In genomic region chr13:45016792-45017425, GRCh38 we compare ENCODE assay signal across 18 cellular contexts. TPM values are rescaled to one million over a fixed set of nuclear protein-coding genes. Genes with fewer than 3 reads are reported as not detected.
DNase-seq lines count a peak whose midpoint lies in the region; ATAC-seq and TF ChIP-seq lines count a peak whose summit lies in the region.
"Had no signal": no experiment of that assay in that cellular context is flagged by ENCODE, and none has a peak within 500 bp of the region (broad histone marks: within the 10 kb centered on the region; RNA-seq: fewer than 3 reads in every experiment).

No MANE protein-coding gene starts in this region.

- ATAC-seq in activated T-cell treated with anti-CD3 and anti-CD28 coated beads, Interleukin-2, amount 50 U/mL, for 4 hours: no peak
- no peak for ATAC-seq in IMR-90 (ENCODE audit: low read depth)
- ATAC-seq in stimulated activated effector memory CD8-positive, alpha-beta T cell treated with anti-CD3 and anti-CD28 coated beads, Interleukin-12 subunit alpha, Interleukin-12 subunit beta, amount 100 ng/mL, for 72 hours: peak; percentile 82
- ATAC-seq: A549, GM12878, HepG2 had no signal

- H3K14ac ChIP-seq in IMR-90 (replicated peaks; ENCODE audit: low read depth, low read length): peak overlapping the region; percentile 4; the same call in 1 of the 2 replicates

- H4K91ac ChIP-seq in IMR-90 (ENCODE audit: insufficient read depth, low read depth, low read length): peak overlapping the region; percentile 50; the same call in 1 of the 2 replicates

- no peaks in the 10 kb centered on the region; the same call in 1 of the 2 replicates for H4K20me1 ChIP-seq in IMR-90 (ENCODE audit: insufficient read depth, low read length)

- H3K27ac ChIP-seq in IMR-90 (ENCODE audit: insufficient read depth, low read length): peak overlapping the region; percentile 48; the same call in 1 of the 2 replicates
- H3K27ac ChIP-seq: 22Rv1, A549, C4-2B had no signal

- no peak for TF ChIP-seq RAD21 in IMR-90 (IDR thresholded peaks at IDR 0.05; ENCODE audit: low read length)

- POLR2A ChIA-PET in IMR-90 (lab: Charles Lee; ENCODE audit: unreplicated experiment) (no interaction called here), Caco-2 (lab: Charles Lee) (no interaction called here)

- no peak overlapping the region for H3K4me2 ChIP-seq in IMR-90 (ENCODE audit: low read depth, low read length)
- H3K4me2 ChIP-seq: A549 had no signal

- H2BK15ac ChIP-seq in IMR-90 (ENCODE audit: low read depth, low read length): peak overlapping the region; percentile 22; the same call in 1 of the 3 replicates

- no peak for TF ChIP-seq CTCF in IMR-90 (conservative IDR thresholded peaks at IDR 0.05; ENCODE audit: low read depth, low read length)
- TF ChIP-seq CTCF in Caco-2 (IDR thresholded peaks at IDR 0.05; ENCODE audit: insufficient read depth in 1 of 2, low read depth in 1 of 2, low read length in 1 of 2, severe bottlenecking in 1 of 2, unreplicated experiment in 1 of 2): no peak

- H3K27ac Mint-ChIP-seq in activated T-cell treated with anti-CD3 and anti-CD28 coated beads, Interleukin-2, amount 50 U/mL, for 24 hours: peak overlapping the region; percentile 31
- peak overlapping the region; percentile 18 for H3K27ac Mint-ChIP-seq in stimulated activated effector memory CD8-positive, alpha-beta T cell treated with anti-CD3 and anti-CD28 coated beads, Interleukin-12 subunit alpha, Interleukin-12 subunit beta, amount 100 ng/mL, for 72 hours
- no peak overlapping the region for H3K27ac Mint-ChIP-seq in Caco-2 (ENCODE audit: unreplicated experiment)
- H3K27ac Mint-ChIP-seq: CD4-positive, alpha-beta T cell had no signal

- no peak overlapping the region for H3K56ac ChIP-seq in IMR-90 (ENCODE audit: extremely low read depth, insufficient read depth, low read length)

- H3K9ac ChIP-seq in IMR-90 (ENCODE audit: low read depth, low read length): no peak overlapping the region

- peak overlapping the region; percentile 49 for H3K4ac ChIP-seq in IMR-90 (ENCODE audit: low read depth, low read length)

- H3K18ac ChIP-seq in IMR-90 (ENCODE audit: low read depth, low read length): peak overlapping the region; percentile 84; the same call in 1 of the 2 replicates

- TF ChIP-seq POLR2A in IMR-90 (IDR thresholded peaks at IDR 0.05; ENCODE audit: low read depth, low read length): no peak

- H3K4me1 Mint-ChIP-seq in activated T-cell treated with anti-CD3 and anti-CD28 coated beads, Interleukin-2, amount 50 U/mL, for 24 hours (ENCODE audit: low read depth): peaks cover 9% of the 10 kb centered on the region
- peaks cover 1% of the 10 kb centered on the region for H3K4me1 Mint-ChIP-seq in activated T-cell treated with anti-CD3 and anti-CD28 coated beads, Interleukin-2, amount 50 U/mL, for 4 hours (ENCODE audit: low read depth)
- peaks cover 10% of the 10 kb centered on the region for H3K4me1 Mint-ChIP-seq in stimulated activated effector memory CD8-positive, alpha-beta T cell treated with anti-CD3 and anti-CD28 coated beads, Interleukin-12 subunit alpha, Interleukin-12 subunit beta, amount 100 ng/mL, for 72 hours
- H3K4me1 Mint-ChIP-seq in Caco-2 (ENCODE audit: low read depth, unreplicated experiment): no peaks in the 10 kb centered on the region

- DNase-seq in DMS79 (lab: John Stamatoyannopoulos, UW): peak; percentile 0
- no peak for DNase-seq in DMS79 treated with DMSO at 0.1 percent for 48 hours (lab: John Stamatoyannopoulos, UW)
- DNase-seq in activated T-cell treated with anti-CD3 and anti-CD28 coated beads, Interleukin-2, amount 50 U/mL, for 24 hours: no peak
- no peak for DNase-seq in activated T-cell treated with anti-CD3 and anti-CD28 coated beads, Interleukin-2, amount 50 U/mL, for 4 hours
- no peak for DNase-seq in IMR-90
- DNase-seq in stimulated activated effector memory CD8-positive, alpha-beta T cell treated with anti-CD3 and anti-CD28 coated beads, Interleukin-12 subunit alpha, Interleukin-12 subunit beta, amount 100 ng/mL, for 72 hours (ENCODE audit: low spot score in 2 of 2): no peak
- DNase-seq in Caco-2: no peak
- DNase-seq: AML-193; CD4-positive, alpha-beta T cell; DMS153; DND-41; EL had no signal

- no CpG with 5 or more reads among the region's 3 CpGs for WGBS in IMR-90 (ENCODE audit: extremely low coverage in 2 of 2, insufficient read length in 1 of 2), 2 experiments

- in situ Hi-C loops in IMR-90 (cut with MboI; ENCODE audit: low sequenced_read_pairs): no loop called here

- 0 out of 2 replicates have a peak overlapping the region, but pooled peaks have one; percentile 46 for H2BK20ac ChIP-seq in IMR-90 (ENCODE audit: low read depth, low read length)

- peaks cover 7% of the 10 kb centered on the region for H3K4me1 ChIP-seq in IMR-90 (ENCODE audit: control insufficient read depth, insufficient read depth, low read length)
- no peaks in the 10 kb centered on the region for H3K4me1 ChIP-seq in Caco-2
- H3K4me1 ChIP-seq: A549, HAP-1 had no signal

- CTCF ChIA-PET in IMR-90 (lab: Yijun Ruan, JAX): no interaction called here
- CTCF ChIA-PET in Caco-2 (lab: Charles Lee): no interaction called here

- peaks cover 3% of the 10 kb centered on the region; the same call in 1 of the 2 replicates for H3K9me1 ChIP-seq in IMR-90 (ENCODE audit: insufficient read depth, low read length)

- peak overlapping the region; percentile 80 for H4K5ac ChIP-seq in IMR-90 (ENCODE audit: low read depth, low read length)

- H3K79me1 ChIP-seq in IMR-90 (ENCODE audit: low read depth in 1 of 2, low read length in 2 of 2): peaks cover 0 to 7% of the 10 kb centered on the region in 2 experiments; a peak in 2 of 4 replicates

- H3K9me3 ChIP-seq in IMR-90 (ENCODE audit: control insufficient read depth, insufficient read depth, low read length) (no peaks in the 10 kb centered on the region), Caco-2 (0 out of 2 replicates have a peak, but pooled peaks cover 4% of the 10 kb centered on the region)
- H3K9me3 ChIP-seq: A549, HAP-1 had no signal

- BruUV-seq in IMR-90 (replicated peaks; lab: Mats Ljungman, UMichigan) (no TSS peak), Caco-2 (replicated peaks; lab: Mats Ljungman, UMichigan) (no TSS peak)

- peak overlapping the region; percentile 58 to 62; a peak in 1 of 4 replicates for H4K8ac ChIP-seq in IMR-90 (ENCODE audit: low read depth in 2 of 2, low read length in 2 of 2)

- H2AK9ac ChIP-seq in IMR-90 (replicated peaks; ENCODE audit: low read depth, low read length, poor library complexity): no peak overlapping the region

- no peaks in the 10 kb centered on the region for H3K27me3 ChIP-seq in IMR-90 (ENCODE audit: control insufficient read depth, insufficient read depth, low read length)
- no peaks in the 10 kb centered on the region for H3K27me3 ChIP-seq in Caco-2 (replicated peaks; ENCODE audit: control insufficient read depth, insufficient read depth, low read length)

- H3K4me3 ChIP-seq in IMR-90 (ENCODE audit: insufficient read depth, low read depth, low read length): no peak overlapping the region
- no peak overlapping the region for H3K4me3 ChIP-seq in Caco-2 (ENCODE audit: low read depth, low read length)
- H3K4me3 ChIP-seq: A549, GM12878, HAP-1 had no signal

- dilution Hi-C loops in IMR-90 (cut with HindIII; ENCODE audit: low sequenced_read_pairs, unreplicated experiment): no loop called here

- H2BK120ac ChIP-seq in IMR-90 (ENCODE audit: low read depth, low read length): peak overlapping the region; percentile 68

- peak overlapping the region; percentile 57; the same call in 1 of the 2 replicates for H2AK5ac ChIP-seq in IMR-90 (ENCODE audit: low read depth, low read length)

- H2AFZ ChIP-seq in IMR-90 (replicated peaks; ENCODE audit: low read length, poor library complexity): no peak overlapping the region

- H3K36me3 ChIP-seq in IMR-90 (ENCODE audit: control insufficient read depth, insufficient read depth, low read length) (peaks cover 11% of the 10 kb centered on the region), Caco-2 (ENCODE audit: control insufficient read depth, insufficient read depth, low read length) (no peaks in the 10 kb centered on the region)

- H3K27me3 Mint-ChIP-seq in activated T-cell treated with anti-CD3 and anti-CD28 coated beads, Interleukin-2, amount 50 U/mL, for 24 hours: no peaks in the 10 kb centered on the region
- H3K27me3 Mint-ChIP-seq in activated T-cell treated with anti-CD3 and anti-CD28 coated beads, Interleukin-2, amount 50 U/mL, for 4 hours (ENCODE audit: low read depth): no peaks in the 10 kb centered on the region
- no peaks in the 10 kb centered on the region for H3K27me3 Mint-ChIP-seq in Caco-2 (ENCODE audit: insufficient read depth, unreplicated experiment)
- H3K27me3 Mint-ChIP-seq: CD4-positive, alpha-beta T cell had no signal

- H3K36me3 Mint-ChIP-seq in activated T-cell treated with anti-CD3 and anti-CD28 coated beads, Interleukin-2, amount 50 U/mL, for 24 hours (ENCODE audit: low read depth): peaks cover 80% of the 10 kb centered on the region
- peaks cover 26% of the 10 kb centered on the region for H3K36me3 Mint-ChIP-seq in activated T-cell treated with anti-CD3 and anti-CD28 coated beads, Interleukin-2, amount 50 U/mL, for 4 hours (ENCODE audit: insufficient read depth)
- peaks cover 80% of the 10 kb centered on the region for H3K36me3 Mint-ChIP-seq in stimulated activated effector memory CD8-positive, alpha-beta T cell treated with anti-CD3 and anti-CD28 coated beads, Interleukin-12 subunit alpha, Interleukin-12 subunit beta, amount 100 ng/mL, for 72 hours
- H3K36me3 Mint-ChIP-seq in Caco-2 (ENCODE audit: insufficient read depth, unreplicated experiment): peaks cover 56% of the 10 kb centered on the region

- peak overlapping the region; percentile 82 for H2BK5ac ChIP-seq in IMR-90 (ENCODE audit: low read depth, low read length, poor library complexity, severe bottlenecking)

- intact Hi-C loops in IMR-90 (cut with micrococcal nuclease) (no loop called here), Caco-2 (cut with micrococcal nuclease; ENCODE audit: unreplicated experiment) (no loop called here)

- H3K23ac ChIP-seq in IMR-90 (ENCODE audit: low read depth, low read length): no peak overlapping the region

- H3K4me3 Mint-ChIP-seq in activated T-cell treated with anti-CD3 and anti-CD28 coated beads, Interleukin-2, amount 50 U/mL, for 24 hours: no peak overlapping the region
- H3K4me3 Mint-ChIP-seq in activated T-cell treated with anti-CD3 and anti-CD28 coated beads, Interleukin-2, amount 50 U/mL, for 4 hours: no peak overlapping the region
- no peak overlapping the region for H3K4me3 Mint-ChIP-seq in stimulated activated effector memory CD8-positive, alpha-beta T cell treated with anti-CD3 and anti-CD28 coated beads, Interleukin-12 subunit alpha, Interleukin-12 subunit beta, amount 100 ng/mL, for 72 hours
- H3K4me3 Mint-ChIP-seq in Caco-2 (ENCODE audit: unreplicated experiment): no peak overlapping the region
- H3K4me3 Mint-ChIP-seq: CD4-positive, alpha-beta T cell had no signal

- no peaks in the 10 kb centered on the region for H3K9me3 Mint-ChIP-seq in activated T-cell treated with anti-CD3 and anti-CD28 coated beads, Interleukin-2, amount 50 U/mL, for 24 hours
- H3K9me3 Mint-ChIP-seq in activated T-cell treated with anti-CD3 and anti-CD28 coated beads, Interleukin-2, amount 50 U/mL, for 4 hours: no peaks in the 10 kb centered on the region
- H3K9me3 Mint-ChIP-seq in stimulated activated effector memory CD8-positive, alpha-beta T cell treated with anti-CD3 and anti-CD28 coated beads, Interleukin-12 subunit alpha, Interleukin-12 subunit beta, amount 100 ng/mL, for 72 hours: no peaks in the 10 kb centered on the region
- H3K9me3 Mint-ChIP-seq in Caco-2 (ENCODE audit: unreplicated experiment): no peaks in the 10 kb centered on the region
- H3K9me3 Mint-ChIP-seq: CD4-positive, alpha-beta T cell had no signal

RNA-seq across cellular contexts. Expression of gene GPALPP1, which starts 27.6 kb away (rescaled TPM):
- total RNA-seq in activated T-cell treated with anti-CD3 and anti-CD28 coated beads, Interleukin-2, amount 50 U/mL, for 4 hours: 10 to 100 TPM; 20.5 to 22.8 (median 21.9) TPM
- 10.6 and 25.3 TPM in 2 replicates for total RNA-seq in IMR-90 (2012; rRNA removed)
- polyA plus RNA-seq in IMR-90 (2012; rRNA removed): 8.2 and 12.5 TPM in 2 replicates
- polyA plus RNA-seq in IMR-90 (2012; cell fraction: cytosol; rRNA removed): 2.6 and 3.3 TPM in 2 replicates
- polyA plus RNA-seq in IMR-90 (2012; cell fraction: nucleus; rRNA removed; ENCODE audit: low replicate concordance): 10.0 and 29.4 TPM in 2 replicates
- total RNA-seq in Caco-2 (2022): 32.2 and 36.2 TPM in 2 replicates

RNA-seq across cellular contexts. Expression of gene NUFIP1, which starts 27.6 kb away (rescaled TPM):
- 10 to 100 TPM; 15.7 to 16.3 (median 16.0) TPM for total RNA-seq in activated T-cell treated with anti-CD3 and anti-CD28 coated beads, Interleukin-2, amount 50 U/mL, for 4 hours
- 1.4 and 2.5 TPM in 2 replicates for total RNA-seq in IMR-90 (2012; rRNA removed)
- polyA plus RNA-seq in IMR-90 (2012; rRNA removed): 2.1 and 2.3 TPM in 2 replicates
- 0.90 and 0.99 TPM in 2 replicates for polyA plus RNA-seq in IMR-90 (2012; cell fraction: cytosol; rRNA removed)
- polyA plus RNA-seq in IMR-90 (2012; cell fraction: nucleus; rRNA removed; ENCODE audit: low replicate concordance): 0.94 and 1.7 TPM in 2 replicates
- total RNA-seq in Caco-2 (2022): 15.2 and 15.4 TPM in 2 replicates
